3 cellular contexts compared by ENCODE assay signal in the genomic region with DNA sequence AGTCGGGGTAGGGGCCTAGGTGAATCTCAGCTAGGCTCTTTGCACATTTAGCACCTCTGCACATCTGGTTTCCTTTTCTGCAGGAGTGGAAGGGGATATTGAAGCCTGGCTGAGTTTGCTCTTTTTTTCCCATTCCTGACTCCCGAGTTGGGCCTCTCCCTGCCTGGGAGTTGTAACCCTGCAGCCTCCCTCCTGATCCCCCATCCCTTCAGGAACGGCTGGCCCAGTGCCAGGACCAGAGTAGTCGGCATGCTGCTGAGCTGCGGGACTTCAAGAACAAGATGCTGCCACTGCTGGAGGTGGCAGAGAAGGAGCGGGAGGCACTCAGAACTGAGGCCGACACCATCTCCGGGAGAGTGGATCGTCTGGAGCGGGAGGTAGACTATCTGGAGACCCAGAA.
TF ChIP-seq lines count a peak whose summit lies in the region.

No MANE protein-coding gene starts in this region.

TF ChIP-seq in SK-N-SH, 30 proteins besides CTCF, POLR2A, EP300 and RAD21:
- peak; percentile 33 for TF ChIP-seq NFIC (IDR thresholded peaks at IDR 0.05; ENCODE audit: borderline replicate concordance)
- TF ChIP-seq, protein P1, sequence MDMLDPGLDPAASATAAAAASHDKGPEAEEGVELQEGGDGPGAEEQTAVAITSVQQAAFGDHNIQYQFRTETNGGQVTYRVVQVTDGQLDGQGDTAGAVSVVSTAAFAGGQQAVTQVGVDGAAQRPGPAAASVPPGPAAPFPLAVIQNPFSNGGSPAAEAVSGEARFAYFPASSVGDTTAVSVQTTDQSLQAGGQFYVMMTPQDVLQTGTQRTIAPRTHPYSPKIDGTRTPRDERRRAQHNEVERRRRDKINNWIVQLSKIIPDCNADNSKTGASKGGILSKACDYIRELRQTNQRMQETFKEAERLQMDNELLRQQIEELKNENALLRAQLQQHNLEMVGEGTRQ (IDR thresholded peaks at IDR 0.05; ENCODE audit: borderline replicate concordance, low read depth, low read length) = no peak
TF ChIP-seq in SK-N-SH: peak in this region for 1.

TF ChIP-seq in SK-N-SH treated with all-trans-retinoic acid at 6 μM for 48 hours, 23 proteins besides CTCF, POLR2A, EP300 and RAD21:
- TF ChIP-seq, protein P2, sequence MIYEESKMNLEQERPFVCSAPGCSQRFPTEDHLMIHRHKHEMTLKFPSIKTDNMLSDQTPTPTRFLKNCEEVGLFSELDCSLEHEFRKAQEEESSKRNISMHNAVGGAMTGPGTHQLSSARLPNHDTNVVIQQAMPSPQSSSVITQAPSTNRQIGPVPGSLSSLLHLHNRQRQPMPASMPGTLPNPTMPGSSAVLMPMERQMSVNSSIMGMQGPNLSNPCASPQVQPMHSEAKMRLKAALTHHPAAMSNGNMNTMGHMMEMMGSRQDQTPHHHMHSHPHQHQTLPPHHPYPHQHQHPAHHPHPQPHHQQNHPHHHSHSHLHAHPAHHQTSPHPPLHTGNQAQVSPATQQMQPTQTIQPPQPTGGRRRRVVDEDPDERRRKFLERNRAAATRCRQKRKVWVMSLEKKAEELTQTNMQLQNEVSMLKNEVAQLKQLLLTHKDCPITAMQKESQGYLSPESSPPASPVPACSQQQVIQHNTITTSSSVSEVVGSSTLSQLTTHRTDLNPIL (CRISPR knock-in tag; IDR thresholded peaks at IDR 0.05; ENCODE audit: low read depth) = no peak
- TF ChIP-seq OSR1 (CRISPR knock-in tag; IDR thresholded peaks at IDR 0.05) (no peak), ZFP30 (CRISPR knock-in tag; IDR thresholded peaks at IDR 0.05) (no peak), TOX (CRISPR knock-in tag; IDR thresholded peaks at IDR 0.05; ENCODE audit: borderline replicate concordance) (no peak), PPARA (CRISPR knock-in tag; IDR thresholded peaks at IDR 0.05; ENCODE audit: borderline replicate concordance) (no peak), TCF4 (CRISPR knock-in tag; IDR thresholded peaks at IDR 0.05; ENCODE audit: borderline replicate concordance) (no peak), GLIS3 (CRISPR knock-in tag; IDR thresholded peaks at IDR 0.05) (no peak), ZNF565 (CRISPR knock-in tag; conservative IDR thresholded peaks at IDR 0.05; ENCODE audit: low read depth) (no peak), ESRRG (CRISPR knock-in tag; IDR thresholded peaks at IDR 0.05) (no peak)
- TF ChIP-seq, protein P3, sequence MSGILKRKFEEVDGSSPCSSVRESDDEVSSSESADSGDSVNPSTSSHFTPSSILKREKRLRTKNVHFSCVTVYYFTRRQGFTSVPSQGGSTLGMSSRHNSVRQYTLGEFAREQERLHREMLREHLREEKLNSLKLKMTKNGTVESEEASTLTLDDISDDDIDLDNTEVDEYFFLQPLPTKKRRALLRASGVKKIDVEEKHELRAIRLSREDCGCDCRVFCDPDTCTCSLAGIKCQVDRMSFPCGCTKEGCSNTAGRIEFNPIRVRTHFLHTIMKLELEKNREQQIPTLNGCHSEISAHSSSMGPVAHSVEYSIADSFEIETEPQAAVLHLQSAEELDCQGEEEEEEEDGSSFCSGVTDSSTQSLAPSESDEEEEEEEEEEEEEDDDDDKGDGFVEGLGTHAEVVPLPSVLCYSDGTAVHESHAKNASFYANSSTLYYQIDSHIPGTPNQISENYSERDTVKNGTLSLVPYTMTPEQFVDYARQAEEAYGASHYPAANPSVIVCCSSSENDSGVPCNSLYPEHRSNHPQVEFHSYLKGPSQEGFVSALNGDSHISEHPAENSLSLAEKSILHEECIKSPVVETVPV (CRISPR knock-in tag; IDR thresholded peaks at IDR 0.05) = no peak
- TF ChIP-seq, protein P4, sequence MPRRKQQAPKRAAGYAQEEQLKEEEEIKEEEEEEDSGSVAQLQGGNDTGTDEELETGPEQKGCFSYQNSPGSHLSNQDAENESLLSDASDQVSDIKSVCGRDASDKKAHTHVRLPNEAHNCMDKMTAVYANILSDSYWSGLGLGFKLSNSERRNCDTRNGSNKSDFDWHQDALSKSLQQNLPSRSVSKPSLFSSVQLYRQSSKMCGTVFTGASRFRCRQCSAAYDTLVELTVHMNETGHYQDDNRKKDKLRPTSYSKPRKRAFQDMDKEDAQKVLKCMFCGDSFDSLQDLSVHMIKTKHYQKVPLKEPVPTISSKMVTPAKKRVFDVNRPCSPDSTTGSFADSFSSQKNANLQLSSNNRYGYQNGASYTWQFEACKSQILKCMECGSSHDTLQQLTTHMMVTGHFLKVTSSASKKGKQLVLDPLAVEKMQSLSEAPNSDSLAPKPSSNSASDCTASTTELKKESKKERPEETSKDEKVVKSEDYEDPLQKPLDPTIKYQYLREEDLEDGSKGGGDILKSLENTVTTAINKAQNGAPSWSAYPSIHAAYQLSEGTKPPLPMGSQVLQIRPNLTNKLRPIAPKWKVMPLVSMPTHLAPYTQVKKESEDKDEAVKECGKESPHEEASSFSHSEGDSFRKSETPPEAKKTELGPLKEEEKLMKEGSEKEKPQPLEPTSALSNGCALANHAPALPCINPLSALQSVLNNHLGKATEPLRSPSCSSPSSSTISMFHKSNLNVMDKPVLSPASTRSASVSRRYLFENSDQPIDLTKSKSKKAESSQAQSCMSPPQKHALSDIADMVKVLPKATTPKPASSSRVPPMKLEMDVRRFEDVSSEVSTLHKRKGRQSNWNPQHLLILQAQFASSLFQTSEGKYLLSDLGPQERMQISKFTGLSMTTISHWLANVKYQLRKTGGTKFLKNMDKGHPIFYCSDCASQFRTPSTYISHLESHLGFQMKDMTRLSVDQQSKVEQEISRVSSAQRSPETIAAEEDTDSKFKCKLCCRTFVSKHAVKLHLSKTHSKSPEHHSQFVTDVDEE (CRISPR knock-in tag; IDR thresholded peaks at IDR 0.05) = no peak

TF ChIP-seq in H1, 55 proteins besides CTCF, POLR2A, EP300 and RAD21:
- TF ChIP-seq BCL11A (IDR thresholded peaks at IDR 0.05; ENCODE audit: low read depth in 2 of 2, low read length in 2 of 2) = no peak
- TF ChIP-seq SP4 (IDR thresholded peaks at IDR 0.05; ENCODE audit: low read length) = no peak
- no peak for TF ChIP-seq SIX5 (IDR thresholded peaks at IDR 0.05; ENCODE audit: low read depth, low read length)
- no peak for TF ChIP-seq KDM1A (IDR thresholded peaks at IDR 0.05; ENCODE audit: borderline replicate concordance, low read length)
- no peak for TF ChIP-seq JUN (IDR thresholded peaks at IDR 0.05; ENCODE audit: low read depth, low read length)
- no peak for TF ChIP-seq GABPA (IDR thresholded peaks at IDR 0.05; ENCODE audit: borderline replicate concordance, insufficient read depth, low read length)
- no peak for TF ChIP-seq SP1 (IDR thresholded peaks at IDR 0.05; ENCODE audit: low read depth, low read length)
- TF ChIP-seq, protein P5, sequence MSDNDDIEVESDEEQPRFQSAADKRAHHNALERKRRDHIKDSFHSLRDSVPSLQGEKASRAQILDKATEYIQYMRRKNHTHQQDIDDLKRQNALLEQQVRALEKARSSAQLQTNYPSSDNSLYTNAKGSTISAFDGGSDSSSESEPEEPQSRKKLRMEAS (IDR thresholded peaks at IDR 0.05) = no peak
- no peak for TF ChIP-seq YY1 (IDR thresholded peaks at IDR 0.05; ENCODE audit: low read depth, low read length)
- no peak for TF ChIP-seq EGR1 (IDR thresholded peaks at IDR 0.05; ENCODE audit: borderline replicate concordance, low read depth, low read length)
- no peak for TF ChIP-seq CTBP2 (IDR thresholded peaks at IDR 0.05; ENCODE audit: borderline replicate concordance, insufficient read depth, insufficient read length, low read length)
- no peak for TF ChIP-seq CEBPB (IDR thresholded peaks at IDR 0.05; ENCODE audit: low read depth, low read length)
- TF ChIP-seq FOSL1 (IDR thresholded peaks at IDR 0.05; ENCODE audit: insufficient read depth, low read depth, low read length) = no peak
- TF ChIP-seq ASH2L (IDR thresholded peaks at IDR 0.05; ENCODE audit: low read length) = no peak
- no peak for TF ChIP-seq RBBP5 (IDR thresholded peaks at IDR 0.05; ENCODE audit: borderline replicate concordance, low read depth, low read length)
- TF ChIP-seq TAF7 (optimal IDR thresholded peaks at IDR 0.05; ENCODE audit: borderline replicate concordance, low read depth, low read length) = no peak
- TF ChIP-seq CBX5 (IDR thresholded peaks at IDR 0.05; ENCODE audit: low read depth, low read length) = no peak
TF ChIP-seq in H1: peak in this region for 0.
